8 cellular contexts compared by ENCODE assay signal in the genomic region with DNA sequence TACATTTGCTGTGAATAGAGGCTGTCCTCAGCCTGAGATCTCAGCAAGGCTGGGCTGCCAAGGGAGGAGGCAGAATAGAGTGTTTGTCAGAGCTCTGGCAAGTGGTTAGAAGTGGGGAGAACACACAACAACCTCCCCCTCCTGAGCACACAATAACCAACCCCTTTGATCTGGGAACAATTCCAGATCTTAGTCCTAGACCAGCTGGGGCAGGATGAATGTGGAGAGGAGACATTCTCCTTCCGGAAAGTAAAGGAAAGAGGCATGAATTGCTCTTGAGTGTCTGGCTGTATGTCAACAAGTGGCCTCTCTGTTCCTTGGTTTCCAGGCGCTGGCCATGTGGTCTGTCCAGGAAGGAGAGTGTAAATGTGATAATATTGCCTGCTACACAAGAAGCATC.
A peak's percentile ranks its signal among the peaks of the same experiment; 100 is the strongest.
DNase-seq lines count a peak whose midpoint lies in the region; ATAC-seq and TF ChIP-seq lines count a peak whose summit lies in the region.

No MANE protein-coding gene starts in this region.

- no peak overlapping the region for H3K27ac ChIP-seq in prostate gland

- H3K9me3 Mint-ChIP-seq in endothelial cell (ENCODE audit: unreplicated experiment), result no peaks in the 10 kb centered on the region
- peaks cover 52% of the 10 kb centered on the region for H3K9me3 Mint-ChIP-seq in WTC11
- peaks cover 5% of the 10 kb centered on the region for H3K9me3 Mint-ChIP-seq in activated CD4-positive, alpha-beta T cell treated with anti-CD3 and anti-CD28 coated beads, Interleukin-2, amount 10 ng/mL, durations not matched to agents 7 days and 5 days

- H3K36me3 Mint-ChIP-seq in endothelial cell (ENCODE audit: low read depth, unreplicated experiment) (peaks cover 3% of the 10 kb centered on the region), WTC11 (peaks cover 44% of the 10 kb centered on the region)
- no peaks in the 10 kb centered on the region for H3K36me3 Mint-ChIP-seq in activated CD4-positive, alpha-beta T cell treated with anti-CD3 and anti-CD28 coated beads, Interleukin-2, amount 10 ng/mL, durations not matched to agents 7 days and 5 days (ENCODE audit: low read depth)

- CTCF ChIA-PET in WTC11 (lab: Charles Lee), result no interaction called here
- CTCF ChIA-PET in activated CD4-positive, alpha-beta T cell treated with anti-CD3 and anti-CD28 coated beads, Interleukin-2, amount 10 ng/mL, durations not matched to agents 7 days and 5 days (lab: Charles Lee), result no interaction called here

- H3K4me3 ChIP-seq in prostate gland, result no peak overlapping the region

- ATAC-seq in GM21528 (IDR thresholded peaks at IDR 0.05; ENCODE audit: low FRiP score, unreplicated experiment) (peak; percentile 27), WTC11 (no peak)

- TF ChIP-seq CTCF in endothelial cell (IDR thresholded peaks at IDR 0.05; ENCODE audit: unreplicated experiment) (no peak), prostate gland (IDR thresholded peaks at IDR 0.05) (no peak), WTC11 (IDR thresholded peaks at IDR 0.05) (no peak)

- no peaks in the 10 kb centered on the region for H3K36me3 ChIP-seq in prostate gland

- peaks cover 33% of the 10 kb centered on the region for H3K4me1 Mint-ChIP-seq in endothelial cell (ENCODE audit: unreplicated experiment)
- H3K4me1 Mint-ChIP-seq in WTC11, result peaks cover 8% of the 10 kb centered on the region
- H3K4me1 Mint-ChIP-seq in activated CD4-positive, alpha-beta T cell treated with anti-CD3 and anti-CD28 coated beads, Interleukin-2, amount 10 ng/mL, durations not matched to agents 7 days and 5 days, result no peaks in the 10 kb centered on the region

- H3K27me3 Mint-ChIP-seq in endothelial cell (ENCODE audit: unreplicated experiment) (peaks cover 4% of the 10 kb centered on the region), WTC11 (ENCODE audit: low read depth) (peaks cover 11% of the 10 kb centered on the region)
- peaks cover 11% of the 10 kb centered on the region for H3K27me3 Mint-ChIP-seq in activated CD4-positive, alpha-beta T cell treated with anti-CD3 and anti-CD28 coated beads, Interleukin-2, amount 10 ng/mL, durations not matched to agents 7 days and 5 days

- TF ChIP-seq POLR2A in prostate gland (IDR thresholded peaks at IDR 0.05), result no peak

- WGBS in prostate gland, result 10% methylated on average over 2 of the region's 2 CpGs

- POLR2A ChIA-PET in WTC11 (lab: Charles Lee), result no interaction called here
- POLR2A ChIA-PET in activated CD4-positive, alpha-beta T cell treated with anti-CD3 and anti-CD28 coated beads, Interleukin-2, amount 10 ng/mL, durations not matched to agents 7 days and 5 days (lab: Charles Lee), result interaction anchor here (0.8 kb wide), 1 partner anchor 1037 kb away, joined by 6 read pairs; no protein-coding TSS in a partner anchor

- intact Hi-C loops in prostate gland (cut with DNase I), result no loop called here

- no peak overlapping the region for H3K4me3 Mint-ChIP-seq in endothelial cell (ENCODE audit: unreplicated experiment)
- no peak overlapping the region for H3K4me3 Mint-ChIP-seq in WTC11
- H3K4me3 Mint-ChIP-seq in activated CD4-positive, alpha-beta T cell treated with anti-CD3 and anti-CD28 coated beads, Interleukin-2, amount 10 ng/mL, durations not matched to agents 7 days and 5 days, result no peak overlapping the region

- H3K9me3 ChIP-seq in prostate gland, result no peaks in the 10 kb centered on the region

- H3K27ac Mint-ChIP-seq in endothelial cell (ENCODE audit: unreplicated experiment), result peak overlapping the region; percentile 91
- no peak overlapping the region for H3K27ac Mint-ChIP-seq in WTC11
- H3K27ac Mint-ChIP-seq in activated CD4-positive, alpha-beta T cell treated with anti-CD3 and anti-CD28 coated beads, Interleukin-2, amount 10 ng/mL, durations not matched to agents 7 days and 5 days, result no peak overlapping the region

- DNase-seq in NCI-H1694 treated with DMSO at 0.1 percent for 48 hours (lab: John Stamatoyannopoulos, UW), result peak; percentile 37
- no peak for DNase-seq in endothelial cell (ENCODE audit: low spot score)
- DNase-seq in prostate gland (ENCODE audit: low spot score), result peak; percentile 6
- DNase-seq in cerebellum (ENCODE audit: low spot score), result no peak
- no peak for DNase-seq in WTC11 (ENCODE audit: low spot score)
- no peak for DNase-seq in activated CD4-positive, alpha-beta T cell treated with anti-CD3 and anti-CD28 coated beads, Interleukin-2, amount 10 ng/mL, durations not matched to agents 7 days and 5 days
- no peak for DNase-seq in dedifferentiated amniotic fluid mesenchymal stem cell (ENCODE audit: extremely low spot score)

- no peaks in the 10 kb centered on the region for H3K4me1 ChIP-seq in prostate gland (replicated peaks)

- H3K27me3 ChIP-seq in prostate gland (replicated peaks; ENCODE audit: insufficient read depth), result no peaks in the 10 kb centered on the region

TF ChIP-seq in WTC11, 78 proteins besides CTCF, POLR2A, EP300 and RAD21 (continues in another document):
- TF ChIP-seq SMAD4 (CRISPR knock-in tag; IDR thresholded peaks at IDR 0.05) (no peak), SMAD3 (CRISPR knock-in tag; IDR thresholded peaks at IDR 0.05; ENCODE audit: borderline replicate concordance) (no peak), MYBL2 (CRISPR knock-in tag; IDR thresholded peaks at IDR 0.05) (no peak), FOXP4 (CRISPR knock-in tag; IDR thresholded peaks at IDR 0.05) (no peak), ARID4B (CRISPR knock-in tag; IDR thresholded peaks at IDR 0.05; ENCODE audit: borderline replicate concordance) (no peak), PREB (CRISPR knock-in tag; IDR thresholded peaks at IDR 0.05; ENCODE audit: borderline replicate concordance) (no peak), USF1 (CRISPR knock-in tag; IDR thresholded peaks at IDR 0.05) (no peak), CBFB (CRISPR knock-in tag; IDR thresholded peaks at IDR 0.05; ENCODE audit: low read depth) (no peak), TEAD4 (CRISPR knock-in tag; IDR thresholded peaks at IDR 0.05) (no peak)
- TF ChIP-seq, protein P1, sequence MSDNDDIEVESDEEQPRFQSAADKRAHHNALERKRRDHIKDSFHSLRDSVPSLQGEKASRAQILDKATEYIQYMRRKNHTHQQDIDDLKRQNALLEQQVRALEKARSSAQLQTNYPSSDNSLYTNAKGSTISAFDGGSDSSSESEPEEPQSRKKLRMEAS (CRISPR knock-in tag; IDR thresholded peaks at IDR 0.05), result no peak

Comparison
In these comparisons a context has a peak if more than half of its experiments do, and no peak if none do; other contexts are left out.
1. DNase-seq: peak in NCI-H1694 treated with DMSO at 0.1 percent for 48 hours (single experiment) and prostate gland (single experiment); none in endothelial cell (single experiment), cerebellum (single experiment), WTC11 (single experiment), activated CD4-positive, alpha-beta T cell treated with anti-CD3 and anti-CD28 coated beads, Interleukin-2, amount 10 ng/mL, durations not matched to agents 7 days and 5 days (single experiment) and dedifferentiated amniotic fluid mesenchymal stem cell (single experiment).